ENCODE assay signal across 1 cellular context in the genomic region with DNA sequence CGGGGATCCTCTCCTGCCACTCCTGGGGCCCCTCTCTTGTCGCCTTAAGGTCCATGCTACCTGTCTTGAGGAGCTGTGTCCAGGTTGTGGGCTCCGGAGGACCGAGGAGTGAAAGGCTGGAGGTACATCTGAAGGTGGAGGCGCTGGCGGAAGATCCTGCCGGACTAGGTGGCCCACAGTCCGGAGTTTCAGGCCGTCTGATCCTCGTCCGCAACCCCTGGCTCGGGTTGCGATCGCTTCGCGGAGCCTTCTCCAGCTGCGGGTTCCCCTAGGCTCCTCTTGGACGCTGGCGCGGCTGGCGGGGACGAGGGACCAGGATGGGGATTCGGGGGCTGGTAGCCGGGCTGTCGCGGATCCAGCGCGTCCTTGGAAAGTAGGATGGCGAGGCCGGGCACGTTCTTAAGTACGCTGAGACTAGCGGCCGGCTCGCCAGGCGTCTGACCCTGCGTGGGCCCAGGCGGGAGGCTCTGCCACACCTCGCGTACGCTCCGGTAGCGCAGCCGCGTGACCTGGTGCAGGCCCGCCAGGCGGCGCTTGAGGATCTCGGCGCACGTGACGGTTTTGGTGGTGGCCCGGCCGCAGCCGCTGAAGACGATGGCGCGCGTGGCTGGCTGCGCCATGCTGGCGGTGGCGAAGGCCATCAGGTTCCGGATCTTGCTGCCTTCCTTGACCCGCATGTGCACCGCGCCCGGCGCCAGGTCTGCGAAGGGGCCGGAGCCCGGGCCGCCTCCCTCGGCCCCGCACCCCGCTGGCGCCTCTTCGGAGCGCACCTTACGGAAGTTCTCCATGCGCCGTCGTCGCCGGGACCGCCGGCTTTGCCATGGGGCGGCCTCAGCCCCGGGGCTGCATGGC.
TF ChIP-seq lines count a peak whose summit lies in the region.

No MANE protein-coding gene starts in this region.

TF ChIP-seq in WTC11, 78 proteins besides CTCF, POLR2A, EP300 and RAD21 (continued from another document):
- TF ChIP-seq ATF1 (CRISPR knock-in tag; IDR thresholded peaks at IDR 0.05) (peak; percentile 94), SP1 (CRISPR knock-in tag; conservative IDR thresholded peaks at IDR 0.05) (peak; percentile 83), ZNF317 (CRISPR knock-in tag; IDR thresholded peaks at IDR 0.05; ENCODE audit: borderline replicate concordance, low read depth) (peak; percentile 77), SMAD4 (CRISPR knock-in tag; IDR thresholded peaks at IDR 0.05) (peak; percentile 93), JAZF1 (CRISPR knock-in tag; IDR thresholded peaks at IDR 0.05) (no peak), NR3C1 (CRISPR knock-in tag; conservative IDR thresholded peaks at IDR 0.05; ENCODE audit: low read depth) (peak; percentile 95; the same call in 1 of the 2 replicates), AFF4 (CRISPR knock-in tag; IDR thresholded peaks at IDR 0.05; ENCODE audit: borderline replicate concordance) (peak; percentile 96; the same call in 1 of the 2 replicates), ZNF121 (CRISPR knock-in tag; IDR thresholded peaks at IDR 0.05) (peak; percentile 54; the same call in 1 of the 2 replicates), IRF2 (CRISPR knock-in tag; IDR thresholded peaks at IDR 0.05; ENCODE audit: borderline replicate concordance, low read depth) (peak; percentile 92), ESRRA (CRISPR knock-in tag; IDR thresholded peaks at IDR 0.05; ENCODE audit: borderline replicate concordance) (peak; percentile 93), IRF1 (CRISPR knock-in tag; IDR thresholded peaks at IDR 0.05) (peak; percentile 96), EMX1 (CRISPR knock-in tag; IDR thresholded peaks at IDR 0.05) (no peak)
- TF ChIP-seq, protein P1, sequence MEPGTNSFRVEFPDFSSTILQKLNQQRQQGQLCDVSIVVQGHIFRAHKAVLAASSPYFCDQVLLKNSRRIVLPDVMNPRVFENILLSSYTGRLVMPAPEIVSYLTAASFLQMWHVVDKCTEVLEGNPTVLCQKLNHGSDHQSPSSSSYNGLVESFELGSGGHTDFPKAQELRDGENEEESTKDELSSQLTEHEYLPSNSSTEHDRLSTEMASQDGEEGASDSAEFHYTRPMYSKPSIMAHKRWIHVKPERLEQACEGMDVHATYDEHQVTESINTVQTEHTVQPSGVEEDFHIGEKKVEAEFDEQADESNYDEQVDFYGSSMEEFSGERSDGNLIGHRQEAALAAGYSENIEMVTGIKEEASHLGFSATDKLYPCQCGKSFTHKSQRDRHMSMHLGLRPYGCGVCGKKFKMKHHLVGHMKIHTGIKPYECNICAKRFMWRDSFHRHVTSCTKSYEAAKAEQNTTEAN (CRISPR knock-in tag; IDR thresholded peaks at IDR 0.05): peak; percentile 99
